ENCODE assay signal across 2 cellular contexts in genomic region chr9:70117835-70118319, GRCh38.
TF ChIP-seq lines count a peak whose summit lies in the region.

No MANE protein-coding gene starts in this region.

TF ChIP-seq in IMR-90, 13 proteins besides CTCF, POLR2A, EP300 and RAD21:
- TF ChIP-seq MXI1 (IDR thresholded peaks at IDR 0.05; ENCODE audit: borderline replicate concordance, low read depth, low read length) (no peak), ELK1 (IDR thresholded peaks at IDR 0.05; ENCODE audit: borderline replicate concordance, low read depth, low read length) (no peak), BHLHE40 (IDR thresholded peaks at IDR 0.05; ENCODE audit: low read depth, low read length) (no peak), FOS (IDR thresholded peaks at IDR 0.05; ENCODE audit: low read depth, low read length) (no peak)

TF ChIP-seq in liver, 16 proteins besides CTCF, POLR2A, EP300 and RAD21 (continued from another document):
- TF ChIP-seq TAF1 (conservative IDR thresholded peaks at IDR 0.05) (no peak), NR2F2 (IDR thresholded peaks at IDR 0.05) (no peak), SP1 (IDR thresholded peaks at IDR 0.05) (no peak), HNF4G (IDR thresholded peaks at IDR 0.05) (peak; percentile 19), ZBTB33 (IDR thresholded peaks at IDR 0.05) (no peak), RXRA (IDR thresholded peaks at IDR 0.05) (no peak), EGR1 (IDR thresholded peaks at IDR 0.05; ENCODE audit: low read depth in 2 of 2) (no peak), HNF4A (conservative IDR thresholded peaks at IDR 0.05) (peak in 1 of 2 donors; percentile 31), REST (IDR thresholded peaks at IDR 0.05) (no peak), JUND (IDR thresholded peaks at IDR 0.05) (no peak), MAX (IDR thresholded peaks at IDR 0.05) (no peak), YY1 (IDR thresholded peaks at IDR 0.05) (no peak), ATF3 (IDR thresholded peaks at IDR 0.05) (no peak), FOXA1 (IDR thresholded peaks at IDR 0.05) (no peak)
